In genomic region chr15:70853270-70853854, GRCh38 we compare ENCODE assay signal across 9 cellular contexts. TPM values are rescaled to one million over a fixed set of nuclear protein-coding genes. Genes with fewer than 3 reads are reported as not detected.
A peak's percentile ranks its signal among the peaks of the same experiment; 100 is the strongest.
DNase-seq lines count a peak whose midpoint lies in the region; ATAC-seq and TF ChIP-seq lines count a peak whose summit lies in the region.
"Had no signal": no experiment of that assay in that cellular context is flagged by ENCODE, and none has a peak within 500 bp of the region (broad histone marks: within the 10 kb centered on the region; RNA-seq: fewer than 3 reads in every experiment).

No MANE protein-coding gene starts in this region.

- peaks cover 9% of the 10 kb centered on the region for H3K4me1 ChIP-seq in HEK293 (ENCODE audit: control insufficient read depth, insufficient read depth, low read length)
- peaks cover 0 to 12% of the 10 kb centered on the region in 2 experiments for H3K4me1 ChIP-seq in trophoblast cell (ENCODE audit: control insufficient read depth in 1 of 2, insufficient read depth in 2 of 2, low read length in 2 of 2)
- peaks cover 2% of the 10 kb centered on the region; the same call in 1 of the 2 replicates for H3K4me1 ChIP-seq in Karpas-422 (ENCODE audit: low read length)

- H3K4me3 Mint-ChIP-seq in activated naive CD4-positive, alpha-beta T cell treated with anti-CD3 and anti-CD28 coated beads, Interleukin-2, amount 50 U/mL, for 24 hours = peak overlapping the region; percentile 69

- peaks cover 3% of the 10 kb centered on the region for H3K79me2 ChIP-seq in trophoblast cell (ENCODE audit: control insufficient read depth, insufficient read depth, low read length, poor library complexity)
- no peaks in the 10 kb centered on the region for H3K79me2 ChIP-seq in Karpas-422 (ENCODE audit: low read length)

- no CpG with 5 or more reads among the region's 38 CpGs for WGBS in trophoblast cell (ENCODE audit: extremely low coverage, insufficient coverage, insufficient read length)

- H3K27me3 ChIP-seq in trophoblast cell (ENCODE audit: insufficient read depth, low read length) (peaks cover 7% of the 10 kb centered on the region), Karpas-422 (ENCODE audit: low read length) (no peaks in the 10 kb centered on the region)

- H4K20me1 ChIP-seq in Karpas-422 (ENCODE audit: insufficient read depth, low read depth, low read length) = no peaks in the 10 kb centered on the region

- H3K4me3 ChIP-seq in AG09309 (ENCODE audit: control insufficient read depth, low read depth, low read length) = peak overlapping the region; percentile 83
- peak overlapping the region; percentile 76 for H3K4me3 ChIP-seq in HEK293 (ENCODE audit: low read depth, low read length)
- peak overlapping the region; percentile 93 for H3K4me3 ChIP-seq in trophoblast cell (ENCODE audit: low read depth, low read length)
- H3K4me3 ChIP-seq in Karpas-422 (ENCODE audit: low read length) = no peak overlapping the region

- peak overlapping the region; percentile 86 for H4K8ac ChIP-seq in trophoblast cell (ENCODE audit: low read depth, low read length)

- peak overlapping the region; percentile 45 for H4K91ac ChIP-seq in trophoblast cell (ENCODE audit: low read depth, low read length)

- POLR2A ChIA-PET in HEK293 (lab: Yijun Ruan, JAX) = interaction anchor here (0.7 to 1.6 kb wide), 5 partner anchors 10 to 140 kb away, joined by 3 to 8 read pairs (median 4); no protein-coding TSS in a partner anchor

- H3K4me2 ChIP-seq in trophoblast cell (ENCODE audit: low read length) (peak overlapping the region; percentile 99), Karpas-422 (ENCODE audit: low read depth, low read length, poor library complexity, severe bottlenecking) (no peak overlapping the region)

- H3K9ac ChIP-seq in trophoblast cell (ENCODE audit: low read length) = peak overlapping the region; percentile 77
- H3K9ac ChIP-seq in Karpas-422 (ENCODE audit: low read length) = no peak overlapping the region

- no peaks in the 10 kb centered on the region for H3K9me3 Mint-ChIP-seq in activated naive CD4-positive, alpha-beta T cell treated with anti-CD3 and anti-CD28 coated beads, Interleukin-2, amount 50 U/mL, for 24 hours

- no peak for TF ChIP-seq CTCF in AG09309 (IDR thresholded peaks at IDR 0.05; ENCODE audit: control insufficient read depth, insufficient read depth, low read depth, low read length, missing control alignments)
- no peak for TF ChIP-seq CTCF in HEK293 (tag by site-specific recombination; IDR thresholded peaks at IDR 0.05)

- peak; percentile 16 for ATAC-seq in Right ventricle myocardium superior (ENCODE audit: poor library complexity)
- ATAC-seq in HG03159 (IDR thresholded peaks at IDR 0.05; ENCODE audit: unreplicated experiment) = no peak
- no peak for ATAC-seq in left colon

- no peak overlapping the region for H2BK120ac ChIP-seq in trophoblast cell (ENCODE audit: insufficient read depth, low read length, poor library complexity)

- no peaks in the 10 kb centered on the region for H3K9me2 ChIP-seq in Karpas-422 (replicated peaks; ENCODE audit: insufficient read depth, low read length)

- H4K12ac ChIP-seq in trophoblast cell (ENCODE audit: low read depth, low read length) = peak overlapping the region; percentile 49

- peaks cover 8% of the 10 kb centered on the region for H3K79me1 ChIP-seq in trophoblast cell (ENCODE audit: low read length)

- H3K23ac ChIP-seq in trophoblast cell (ENCODE audit: low read length) = no peak overlapping the region

- H2AK5ac ChIP-seq in trophoblast cell (ENCODE audit: low read length) = no peak overlapping the region

- H2AFZ ChIP-seq in trophoblast cell (ENCODE audit: insufficient read depth, low read length, poor library complexity) (peak overlapping the region; percentile 92), Karpas-422 (ENCODE audit: low read length) (no peak overlapping the region)

- H2BK12ac ChIP-seq in trophoblast cell (ENCODE audit: low read length) = no peak overlapping the region

- no peak overlapping the region for H2BK5ac ChIP-seq in trophoblast cell (ENCODE audit: low read depth, low read length, poor library complexity)

- peak overlapping the region; percentile 92 for H3K14ac ChIP-seq in trophoblast cell (ENCODE audit: low read length)

- H3K18ac ChIP-seq in trophoblast cell (ENCODE audit: low read length) = peak overlapping the region; percentile 43

- H3K27ac Mint-ChIP-seq in activated naive CD4-positive, alpha-beta T cell treated with anti-CD3 and anti-CD28 coated beads, Interleukin-2, amount 50 U/mL, for 24 hours = no peak overlapping the region

- H3K9me3 ChIP-seq in HEK293 (ENCODE audit: control insufficient read depth, insufficient read depth, low read depth, low read length) (no peaks in the 10 kb centered on the region), trophoblast cell (ENCODE audit: insufficient read depth, low read depth, low read length) (no peaks in the 10 kb centered on the region), Karpas-422 (ENCODE audit: low read length) (no peaks in the 10 kb centered on the region)
- H3K9me3 ChIP-seq: neutrophil had no signal

- peaks cover 44% of the 10 kb centered on the region for H3K27me3 Mint-ChIP-seq in activated naive CD4-positive, alpha-beta T cell treated with anti-CD3 and anti-CD28 coated beads, Interleukin-2, amount 50 U/mL, for 24 hours

- H3K27ac ChIP-seq in HEK293 (ENCODE audit: extremely low read depth, low read depth, low read length) (peak overlapping the region; percentile 93), trophoblast cell (ENCODE audit: low read depth, low read length) (no peak overlapping the region), Karpas-422 (ENCODE audit: low read length) (no peak overlapping the region)
- H3K27ac ChIP-seq: neutrophil had no signal

- H3K36me3 Mint-ChIP-seq in activated naive CD4-positive, alpha-beta T cell treated with anti-CD3 and anti-CD28 coated beads, Interleukin-2, amount 50 U/mL, for 24 hours = no peaks in the 10 kb centered on the region

- CTCF ChIA-PET in HEK293 (lab: Yijun Ruan, JAX) = interaction anchor here (1.0 to 3.0 kb wide), 7 partner anchors 16 to 159 kb away, joined by 3 to 15 read pairs (median 9); no protein-coding TSS in a partner anchor

- no peak for DNase-seq in AG09309 (ENCODE audit: low read depth)
- peak; percentile 58 for DNase-seq in Right ventricle myocardium superior
- DNase-seq in trophoblast cell = peak; percentile 8 to 9
- no peak for DNase-seq in left colon
- DNase-seq in Karpas-422 = no peak

- H3K4ac ChIP-seq in trophoblast cell (ENCODE audit: low read depth, low read length) = no peak overlapping the region

- H3K36me3 ChIP-seq in HEK293 (ENCODE audit: control insufficient read depth in 2 of 2, insufficient read depth in 1 of 2, low read length in 2 of 2) = peaks cover 9 to 22% of the 10 kb centered on the region in 2 experiments; a peak in 2 of 3 replicates
- H3K36me3 ChIP-seq in trophoblast cell (ENCODE audit: control insufficient read depth in 1 of 2, insufficient read depth in 2 of 2, low read length in 2 of 2) = peaks cover 0 to 4% of the 10 kb centered on the region in 2 experiments
- no peaks in the 10 kb centered on the region for H3K36me3 ChIP-seq in Karpas-422 (ENCODE audit: insufficient read depth, low read length)
- H3K36me3 ChIP-seq: neutrophil had no signal

- peaks cover 4% of the 10 kb centered on the region for H3K4me1 Mint-ChIP-seq in activated naive CD4-positive, alpha-beta T cell treated with anti-CD3 and anti-CD28 coated beads, Interleukin-2, amount 50 U/mL, for 24 hours

- intact Hi-C loops in Right ventricle myocardium superior (cut with DNase I) (no loop called here), left colon (cut with DNase I, micrococcal nuclease) (no loop called here)

TF ChIP-seq in HEK293, 187 proteins besides CTCF, POLR2A, EP300 and RAD21 (continues in another document):
- TF ChIP-seq ZNF202 (tag by site-specific recombination; IDR thresholded peaks at IDR 0.05; ENCODE audit: borderline replicate concordance) (no peak), ZNF621 (tag by site-specific recombination; IDR thresholded peaks at IDR 0.05) (no peak), EGR2 (tag by site-specific recombination; IDR thresholded peaks at IDR 0.05; ENCODE audit: low read depth) (peak; percentile 37; the same call in 1 of the 2 replicates), ZNF121 (tag by site-specific recombination; IDR thresholded peaks at IDR 0.05) (no peak), ZFP69B (tag by site-specific recombination; IDR thresholded peaks at IDR 0.05) (no peak; the same call in none of the 2 replicates), ZNF626 (tag by site-specific recombination; IDR thresholded peaks at IDR 0.05) (no peak), ZXDB (tag by site-specific recombination; IDR thresholded peaks at IDR 0.05) (no peak; the same call in 1 of the 2 replicates), ZNF768 (tag by site-specific recombination; IDR thresholded peaks at IDR 0.05) (no peak), KLF1 (tag by site-specific recombination; IDR thresholded peaks at IDR 0.05) (no peak), ZNF37A (tag by site-specific recombination; IDR thresholded peaks at IDR 0.05) (no peak), HOXA7 (CRISPR knock-in tag; IDR thresholded peaks at IDR 0.05; ENCODE audit: borderline replicate concordance) (no peak), GFI1B (tag by site-specific recombination; IDR thresholded peaks at IDR 0.05) (no peak), ZNF350 (tag by site-specific recombination; IDR thresholded peaks at IDR 0.05) (no peak)

RNA-seq across cellular contexts. Expression of gene LARP6, which starts 0.6 kb away (rescaled TPM):
- total RNA-seq in Right ventricle myocardium superior = 47.6 TPM
- polyA plus RNA-seq in trophoblast cell (2013) = 9.3 and 9.4 TPM in 2 replicates
- 1 to 10 TPM; 1.5 to 3.9 TPM for total RNA-seq in left colon
- total RNA-seq in Karpas-422 (2014; rRNA removed; shearing (Covaris generic); ENCODE audit: low replicate concordance) = not detected in 2 replicates

RNA-seq across cellular contexts. Expression of gene THAP10, which starts 38.9 kb away (rescaled TPM):
- total RNA-seq in Right ventricle myocardium superior = 3.9 TPM
- 1.4 and 1.7 TPM in 2 replicates for polyA plus RNA-seq in trophoblast cell (2013)
- total RNA-seq in left colon = 1 to 10 TPM; 1.4 TPM
- total RNA-seq in Karpas-422 (2014; rRNA removed; shearing (Covaris generic); ENCODE audit: low replicate concordance) = not detected in 2 replicates

RNA-seq across cellular contexts. Expression of gene LRRC49, which starts 39.3 kb away (rescaled TPM):
- total RNA-seq in Right ventricle myocardium superior (45.7 TPM), left colon (1 to 10 TPM; 2.8 to 3.0 TPM)
- 1.2 TPM in 2 replicates for polyA plus RNA-seq in trophoblast cell (2013)
- not detected in 2 replicates for total RNA-seq in Karpas-422 (2014; rRNA removed; shearing (Covaris generic); ENCODE audit: low replicate concordance)

Comparison
In these comparisons a context has a peak if more than half of its experiments do, and no peak if none do; other contexts are left out.
1. DNase-seq: peak in Right ventricle myocardium superior (single experiment) and trophoblast cell (2 of 2); none in AG09309 (single experiment), left colon (0 of 2) and Karpas-422 (single experiment).
2. RNA of gene LRRC49, which starts 39.3 kb away (total RNA-seq): 45.7 TPM in Right ventricle myocardium superior (single experiment); 2.8 to 3.0 TPM in left colon and not detected in Karpas-422; every median in the first group is over 10 times any median in the second.